1 cellular context compared by ENCODE assay signal in genomic region chr14:77097689-77098469, GRCh38.
TF ChIP-seq lines count a peak whose summit lies in the region.

TSS of gene CIPC (plus strand) at chr14:77098258. CDS start at chr14:77105709, 7,451 bp downstream.

TF ChIP-seq in HepG2, 621 proteins besides CTCF, POLR2A, EP300 and RAD21 (continued from another document and continues in another):
- TF ChIP-seq ZNF839 (CRISPR knock-in tag; IDR thresholded peaks at IDR 0.05; ENCODE audit: borderline replicate concordance) (no peak), FIP1L1 (IDR thresholded peaks at IDR 0.05; ENCODE audit: borderline replicate concordance, insufficient read depth, low read depth, low read length) (no peak), ZNF816 (CRISPR knock-in tag; IDR thresholded peaks at IDR 0.05; ENCODE audit: borderline replicate concordance) (peak; percentile 51; the same call in 1 of the 2 replicates), ZNF414 (CRISPR knock-in tag; IDR thresholded peaks at IDR 0.05) (no peak; the same call in 1 of the 2 replicates), RORA (CRISPR knock-in tag; IDR thresholded peaks at IDR 0.05) (no peak), CREB1 (IDR thresholded peaks at IDR 0.05) (peak; percentile 80), CREB1 (CRISPR knock-in tag; IDR thresholded peaks at IDR 0.05) (peak; percentile 63; the same call in 1 of the 2 replicates), KDM6A (CRISPR knock-in tag; IDR thresholded peaks at IDR 0.05; ENCODE audit: low read depth) (no peak), MXD4 (CRISPR knock-in tag; IDR thresholded peaks at IDR 0.05) (peak; percentile 70), STAT6 (CRISPR knock-in tag; IDR thresholded peaks at IDR 0.05; ENCODE audit: borderline replicate concordance) (0 out of 2 replicates have a peak, but pooled peaks have one; percentile 45), SMAD9 (CRISPR knock-in tag; IDR thresholded peaks at IDR 0.05) (no peak), ZNF225 (CRISPR knock-in tag; IDR thresholded peaks at IDR 0.05) (no peak; the same call in 1 of the 2 replicates), SP2 (CRISPR knock-in tag; IDR thresholded peaks at IDR 0.05) (peak; percentile 67), IRX3 (CRISPR knock-in tag; IDR thresholded peaks at IDR 0.05; ENCODE audit: borderline replicate concordance, low read depth) (0 out of 2 replicates have a peak, but pooled peaks have one; percentile 30), SKI (IDR thresholded peaks at IDR 0.05; ENCODE audit: partially characterized antibody) (peak; percentile 87), RBFOX2 (IDR thresholded peaks at IDR 0.05; ENCODE audit: low read depth, low read length) (peak; percentile 91), JDP2 (CRISPR knock-in tag; IDR thresholded peaks at IDR 0.05; ENCODE audit: borderline replicate concordance) (no peak), ZNF281 (CRISPR knock-in tag; IDR thresholded peaks at IDR 0.05; ENCODE audit: borderline replicate concordance) (peak; percentile 65; the same call in 1 of the 2 replicates), RBM22 (optimal IDR thresholded peaks at IDR 0.05; ENCODE audit: low read length) (no peak), HINFP (CRISPR knock-in tag; IDR thresholded peaks at IDR 0.05; ENCODE audit: low read depth) (peak; percentile 25; the same call in 1 of the 2 replicates), ZNF569 (CRISPR knock-in tag; IDR thresholded peaks at IDR 0.05; ENCODE audit: borderline replicate concordance) (no peak), STAT5B (CRISPR knock-in tag; IDR thresholded peaks at IDR 0.05) (no peak), ZSCAN22 (CRISPR knock-in tag; IDR thresholded peaks at IDR 0.05) (no peak), ZNF3 (CRISPR knock-in tag; IDR thresholded peaks at IDR 0.05) (no peak), ZNF276 (CRISPR knock-in tag; IDR thresholded peaks at IDR 0.05; ENCODE audit: low read depth) (no peak), AGO2 (optimal IDR thresholded peaks at IDR 0.05; ENCODE audit: low read depth, low read length) (peak; percentile 70), EEA1 (CRISPR knock-in tag; IDR thresholded peaks at IDR 0.05; ENCODE audit: borderline replicate concordance) (no peak; the same call in 1 of the 2 replicates), NR2F6 (IDR thresholded peaks at IDR 0.05) (no peak), NR2F6 (CRISPR knock-in tag; IDR thresholded peaks at IDR 0.05) (peak; percentile 48; the same call in 1 of the 2 replicates), TERF1 (CRISPR knock-in tag; IDR thresholded peaks at IDR 0.05) (no peak), NCOA2 (CRISPR knock-in tag; IDR thresholded peaks at IDR 0.05) (peak; percentile 58), ZNF709 (CRISPR knock-in tag; IDR thresholded peaks at IDR 0.05) (peak; percentile 83; the same call in 1 of the 2 replicates), ZNF142 (CRISPR knock-in tag; IDR thresholded peaks at IDR 0.05) (peak; percentile 50; the same call in 1 of the 2 replicates), E2F1 (CRISPR knock-in tag; IDR thresholded peaks at IDR 0.05) (peak; percentile 69; the same call in 1 of the 2 replicates), ERF (CRISPR knock-in tag; IDR thresholded peaks at IDR 0.05) (peak; percentile 46; the same call in 1 of the 2 replicates), ATF5 (CRISPR knock-in tag; IDR thresholded peaks at IDR 0.05; ENCODE audit: low read depth) (no peak), ZNF883 (CRISPR knock-in tag; IDR thresholded peaks at IDR 0.05; ENCODE audit: not compliant biosample characterization) (no peak)
